19 cellular contexts compared by ENCODE assay signal in genomic region chr15:41340189-41340695, GRCh38. TPM values are rescaled to one million over a fixed set of nuclear protein-coding genes. Genes with fewer than 3 reads are reported as not detected.
"Had no signal": no experiment of that assay in that cellular context is flagged by ENCODE, and none has a peak within 500 bp of the region (broad histone marks: within the 10 kb centered on the region; RNA-seq: fewer than 3 reads in every experiment).

No MANE protein-coding gene starts in this region.

- H3K36me3 ChIP-seq: lower lobe of right lung, transverse colon had no signal

- H3K27ac ChIP-seq: body of pancreas, coronary artery, lower lobe of right lung, skin epidermis, transverse colon had no signal

- H3K27me3 Mint-ChIP-seq: activated naive CD8-positive, alpha-beta T cell; activated T-cell treated with anti-CD3 and anti-CD28 coated beads, Interleukin-2, amount 50 U/mL, for 24 hours; progenitor cell of endocrine pancreas had no signal

- H3K27ac Mint-ChIP-seq: activated naive CD8-positive, alpha-beta T cell; activated T-cell treated with anti-CD3 and anti-CD28 coated beads, Interleukin-2, amount 50 U/mL, for 24 hours; mesothelial cell of epicardium; progenitor cell of endocrine pancreas had no signal

- H3K4me3 Mint-ChIP-seq: activated naive CD8-positive, alpha-beta T cell; activated T-cell treated with anti-CD3 and anti-CD28 coated beads, Interleukin-2, amount 50 U/mL, for 24 hours; immature natural killer cell; mesothelial cell of epicardium had no signal

- H3K9me3 ChIP-seq: body of pancreas, lower lobe of right lung, transverse colon had no signal

- H3K27me3 ChIP-seq: body of pancreas, transverse colon had no signal

- H3K9me3 Mint-ChIP-seq: activated T-cell treated with anti-CD3 and anti-CD28 coated beads, Interleukin-2, amount 50 U/mL, for 24 hours; immature natural killer cell; mesothelial cell of epicardium had no signal

- H3K4me1 ChIP-seq: body of pancreas, lower lobe of right lung, transverse colon had no signal

- DNase-seq: activated effector memory CD4-positive, alpha-beta T cell treated with anti-CD3 and anti-CD28 coated beads, Interleukin-2, amount 50 U/mL, for 16 hours; activated T-cell treated with anti-CD3 and anti-CD28 coated beads, Interleukin-2, amount 50 U/mL, for 24 hours; amygdala; body of pancreas; central memory CD4-positive, alpha-beta T cell; effector CD4-positive, alpha-beta T cell; foreskin melanocyte; head of caudate nucleus; immature natural killer cell; left colon; lower lobe of right lung; right cardiac atrium; stimulated activated naive CD8-positive, alpha-beta T cell treated with anti-CD3 and anti-CD28 coated beads, Interleukin-15, Interleukin-2, amounts not matched to agents 100 U/mL and 50 U/mL, for 24 hours; transverse colon had no signal

- H3K36me3 Mint-ChIP-seq: immature natural killer cell had no signal

- H3K4me1 Mint-ChIP-seq: immature natural killer cell had no signal

- ATAC-seq: body of pancreas; left colon; lower lobe of right lung; right cardiac atrium; stimulated activated naive CD8-positive, alpha-beta T cell treated with anti-CD3 and anti-CD28 coated beads, Interleukin-15, Interleukin-2, amounts not matched to agents 100 U/mL and 50 U/mL, for 24 hours had no signal

- H3K4me3 ChIP-seq: body of pancreas, coronary artery, lower lobe of right lung, skin epidermis, transverse colon had no signal

RNA-seq across cellular contexts. Expression of gene OIP5, which starts 7.9 kb away (rescaled TPM):
- total RNA-seq: body of pancreas had no signal
